ENCODE assay signal across 38 cellular contexts in the genomic region with DNA sequence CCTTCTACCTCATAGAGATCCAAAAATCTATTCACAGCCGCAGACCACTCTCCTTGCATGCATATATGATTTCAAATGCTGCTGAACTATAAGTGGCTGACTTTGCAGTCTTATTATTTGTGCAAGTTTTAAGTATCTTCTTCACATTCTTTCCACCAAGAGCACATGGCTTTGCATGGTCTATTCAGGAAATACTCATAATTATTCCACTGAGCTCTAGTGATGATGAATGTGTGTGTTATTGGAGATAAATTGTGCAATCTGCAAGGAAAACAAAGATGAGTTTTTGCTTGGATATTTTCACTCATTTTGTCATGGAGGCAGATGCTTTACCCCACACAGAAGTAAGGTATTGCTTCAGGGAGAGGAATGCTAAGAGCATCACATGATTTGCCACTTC.
"Had no signal": no experiment of that assay in that cellular context is flagged by ENCODE, and none has a peak within 500 bp of the region (broad histone marks: within the 10 kb centered on the region; RNA-seq: fewer than 3 reads in every experiment).

No MANE protein-coding gene starts in this region.

- H3K4me3 ChIP-seq: body of pancreas, breast epithelium, MG63, Peyer's patch, SJSA1 had no signal

- H3K27ac ChIP-seq: body of pancreas, breast epithelium, Peyer's patch, SJSA1, WERI-Rb-1 had no signal

- H3K4me1 ChIP-seq: body of pancreas, breast epithelium, Peyer's patch, SJSA1 had no signal

- H3K36me3 ChIP-seq: breast epithelium, MG63, Peyer's patch, SJSA1, WERI-Rb-1 had no signal

- FAIRE-seq: astrocyte had no signal

- DNase-seq: activated CD4-positive, alpha-beta memory T cell treated with anti-CD3 and anti-CD28 coated beads, Interleukin-2, amount 10 ng/mL, durations not matched to agents 7 days and 5 days; activated CD4-positive, alpha-beta T cell treated with anti-CD3 and anti-CD28 coated beads for 1 hour; activated CD4-positive, alpha-beta T cell treated with anti-CD3 and anti-CD28 coated beads for 48 hours; activated CD4-positive, CD25-positive, alpha-beta regulatory T cell; activated CD8-positive, alpha-beta memory T cell treated with anti-CD3 and anti-CD28 coated beads for 24 hours; activated CD8-positive, alpha-beta memory T cell treated with anti-CD3 and anti-CD28 coated beads, Interleukin-2, amount 10 ng/mL, durations not matched to agents 7 days and 5 days; activated gamma-delta T cell; activated naive CD4-positive, alpha-beta T cell treated with Interleukin-2 at 50 U/mL for 16 hours; activated naive CD8-positive, alpha-beta T cell treated with anti-CD3 and anti-CD28 coated beads, Interleukin-2, amount 10 ng/mL, durations not matched to agents 7 days and 5 days; activated T-cell treated with anti-CD3 and anti-CD28 coated beads, Interleukin-2, amount 50 U/mL, for 1 hour; body of pancreas; caudate nucleus; cerebellar nuclear complex; Kasumi-1; KBM-7; MG63; NCI-H1048; NCI-H1105 treated with DMSO at 0.1 percent for 48 hours; NCI-H1436 treated with DMSO at 0.1 percent for 48 hours; NCI-H1694 treated with DMSO at 0.1 percent for 48 hours; NCI-H2029; NCI-H2107; NCI-H345; NCI-H524 treated with DMSO at 0.1 percent for 48 hours; NCI-H748 treated with DMSO at 0.1 percent for 48 hours; NK-92 treated with Interleukin-12 subunit alpha and Interleukin-12 subunit beta, amount 100 ng/mL, for 24 hours; PC-3; Peyer's patch; RPMI8226; SHP77 treated with DMSO at 0.1 percent for 48 hours; SW 1271; T-helper 1 cell; T-helper 2 cell; T-helper 9 cell; WERI-Rb-1 had no signal

- H3K27me3 ChIP-seq: body of pancreas, breast epithelium, MG63, Peyer's patch, SJSA1 had no signal

- H3K9me3 ChIP-seq: body of pancreas, breast epithelium, MG63, Peyer's patch had no signal
